In genomic region chr7:151396328-151396970, GRCh38 we compare ENCODE assay signal across 29 cellular contexts. TPM values are rescaled to one million over a fixed set of nuclear protein-coding genes. Genes with fewer than 3 reads are reported as not detected.
"Had no signal": no experiment of that assay in that cellular context is flagged by ENCODE, and none has a peak within 500 bp of the region (broad histone marks: within the 10 kb centered on the region; RNA-seq: fewer than 3 reads in every experiment).

No MANE protein-coding gene starts in this region.

- DNase-seq: activated CD4-positive, alpha-beta memory T cell treated with anti-CD3 and anti-CD28 coated beads, Interleukin-2, amount 10 ng/mL, durations not matched to agents 7 days and 5 days; activated CD4-positive, alpha-beta T cell treated with anti-CD3 and anti-CD28 coated beads, Interleukin-2, amount 10 ng/mL, durations not matched to agents 24 days and 14 days; activated gamma-delta T cell treated with Interleukin-2 at 50 U/mL for 16 hours; activated naive CD4-positive, alpha-beta T cell treated with anti-CD3 and anti-CD28 coated beads, Interleukin-2, amount 50 U/mL, for 16 hours; activated naive CD8-positive, alpha-beta T cell treated with anti-CD3 and anti-CD28 coated beads, Interleukin-2, amount 50 U/mL, for 24 hours; activated T-cell treated with anti-CD3 and anti-CD28 coated beads, Interleukin-2, amount 50 U/mL, for 4 hours; cerebellar nuclear complex; dorsolateral prefrontal cortex; effector memory CD4-positive, alpha-beta T cell; erythroblast; gastrocnemius medialis; immature natural killer cell; mammary epithelial cell; occipital lobe; SK-N-SH; stimulated activated CD4-positive, alpha-beta T cell treated with anti-CD3 and anti-CD28 coated beads, Interleukin-15, amount 100 ng/mL, for 24 hours; stimulated activated CD4-positive, alpha-beta T cell treated with anti-CD3 and anti-CD28 coated beads, Interleukin-2, amount 100 ng/mL, for 24 hours; stimulated activated naive B cell treated with anti-CD40 and anti-IgM and Interleukin-4, amounts not matched to agents 10 μg/mL and 1 μg/mL and 100 μg/mL, for 72 hours; stomach; SW 1271; tibial artery had no signal

- H3K27ac ChIP-seq: coronary artery, dorsolateral prefrontal cortex, gastrocnemius medialis, hepatocyte, right atrium auricular region, stomach, tibial artery had no signal

- H3K9me3 ChIP-seq: gastrocnemius medialis, right atrium auricular region, SK-N-SH, stomach, tibial artery had no signal

- H3K4me1 ChIP-seq: gastrocnemius medialis, right atrium auricular region, stomach, tibial artery had no signal

- H3K27me3 ChIP-seq: hepatocyte, right atrium auricular region had no signal

- H3K4me3 Mint-ChIP-seq: activated CD4-positive, alpha-beta memory T cell treated with anti-CD3 and anti-CD28 coated beads, Interleukin-2, amount 10 ng/mL, durations not matched to agents 7 days and 5 days; activated CD4-positive, alpha-beta T cell treated with anti-CD3 and anti-CD28 coated beads, Interleukin-2, amount 10 ng/mL, durations not matched to agents 24 days and 14 days; activated naive CD8-positive, alpha-beta T cell treated with anti-CD3 and anti-CD28 coated beads, Interleukin-2, amount 50 U/mL, for 24 hours; activated T-cell treated with anti-CD3 and anti-CD28 coated beads, Interleukin-2, amount 50 U/mL, for 4 hours; immature natural killer cell; stimulated activated naive B cell treated with anti-CD40 and anti-IgM and Interleukin-4, amounts not matched to agents 10 μg/mL and 1 μg/mL and 100 μg/mL, for 72 hours had no signal

- H3K36me3 Mint-ChIP-seq: immature natural killer cell; stimulated activated naive B cell treated with anti-CD40 and anti-IgM and Interleukin-4, amounts not matched to agents 10 μg/mL and 1 μg/mL and 100 μg/mL, for 72 hours had no signal

- H3K4me2 ChIP-seq: hepatocyte, SK-N-SH, smooth muscle cell had no signal

- H2AFZ ChIP-seq: hepatocyte had no signal

- ATAC-seq: activated naive CD8-positive, alpha-beta T cell treated with anti-CD3 and anti-CD28 coated beads, Interleukin-2, amount 50 U/mL, for 24 hours; activated T-cell treated with anti-CD3 and anti-CD28 coated beads, Interleukin-2, amount 50 U/mL, for 4 hours; gastrocnemius medialis; stimulated activated naive B cell treated with anti-CD40 and anti-IgM and Interleukin-4, amounts not matched to agents 10 μg/mL and 1 μg/mL and 100 μg/mL, for 72 hours had no signal

- H3K9ac ChIP-seq: SK-N-SH had no signal

- H3K9me3 Mint-ChIP-seq: activated CD4-positive, alpha-beta T cell treated with anti-CD3 and anti-CD28 coated beads, Interleukin-2, amount 10 ng/mL, durations not matched to agents 24 days and 14 days; activated T-cell treated with anti-CD3 and anti-CD28 coated beads, Interleukin-2, amount 50 U/mL, for 4 hours; activated T-helper 17 cell treated with anti-CD3 and anti-CD28 coated beads, Interleukin-2, amount 50 U/mL, for 72 hours had no signal

- H3K4me1 Mint-ChIP-seq: activated CD4-positive, alpha-beta T cell treated with anti-CD3 and anti-CD28 coated beads, Interleukin-2, amount 10 ng/mL, durations not matched to agents 24 days and 14 days had no signal

- H3K36me3 ChIP-seq: gastrocnemius medialis, right atrium auricular region, stomach had no signal

- H3K79me2 ChIP-seq: hepatocyte had no signal

- H3K4me3 ChIP-seq: coronary artery, dorsolateral prefrontal cortex, gastrocnemius medialis, hepatocyte, right atrium auricular region, smooth muscle cell, stomach, tibial artery had no signal

- H3K27ac Mint-ChIP-seq: activated CD4-positive, alpha-beta memory T cell treated with anti-CD3 and anti-CD28 coated beads, Interleukin-2, amount 10 ng/mL, durations not matched to agents 7 days and 5 days; activated CD4-positive, alpha-beta T cell treated with anti-CD3 and anti-CD28 coated beads, Interleukin-2, amount 10 ng/mL, durations not matched to agents 24 days and 14 days; activated naive CD8-positive, alpha-beta T cell treated with anti-CD3 and anti-CD28 coated beads, Interleukin-2, amount 50 U/mL, for 24 hours; activated T-helper 17 cell treated with anti-CD3 and anti-CD28 coated beads, Interleukin-2, amount 50 U/mL, for 72 hours; immature natural killer cell; stimulated activated naive B cell treated with anti-CD40 and anti-IgM and Interleukin-4, amounts not matched to agents 10 μg/mL and 1 μg/mL and 100 μg/mL, for 72 hours had no signal

- H3K27me3 Mint-ChIP-seq: activated CD4-positive, alpha-beta memory T cell treated with anti-CD3 and anti-CD28 coated beads, Interleukin-2, amount 10 ng/mL, durations not matched to agents 7 days and 5 days; activated CD4-positive, alpha-beta T cell treated with anti-CD3 and anti-CD28 coated beads, Interleukin-2, amount 10 ng/mL, durations not matched to agents 24 days and 14 days; activated naive CD8-positive, alpha-beta T cell treated with anti-CD3 and anti-CD28 coated beads, Interleukin-2, amount 50 U/mL, for 24 hours; activated T-helper 17 cell treated with anti-CD3 and anti-CD28 coated beads, Interleukin-2, amount 50 U/mL, for 72 hours had no signal

RNA-seq across cellular contexts. Expression of gene WDR86, which starts 13.4 kb away (rescaled TPM):
- total RNA-seq: activated CD4-positive, alpha-beta T cell treated with anti-CD3 and anti-CD28 coated beads, Interleukin-2, amount 10 ng/mL, durations not matched to agents 24 days and 14 days; pulmonary artery endothelial cell; T-helper 2 cell treated with Interferon-gamma antibody and Interleukin-4, amounts not matched to agents 100 ng/mL and 5 ng/mL, for 36 hours had no signal
- polyA plus RNA-seq: mammary epithelial cell had no signal

RNA-seq across cellular contexts. Expression of gene CRYGN, which starts 43.5 kb away (rescaled TPM):
- total RNA-seq: activated CD4-positive, alpha-beta T cell treated with anti-CD3 and anti-CD28 coated beads, Interleukin-2, amount 10 ng/mL, durations not matched to agents 24 days and 14 days; activated T-cell treated with anti-CD3 and anti-CD28 coated beads, Interleukin-2, amount 50 U/mL, for 4 hours; activated T-helper 17 cell treated with anti-CD3 and anti-CD28 coated beads, Interleukin-2, amount 50 U/mL, for 72 hours; gastrocnemius medialis; hepatocyte; mammary epithelial cell; occipital lobe; pulmonary artery endothelial cell; smooth muscle cell; stomach; T-helper 2 cell treated with Interferon-gamma antibody and Interleukin-4, amounts not matched to agents 100 ng/mL and 5 ng/mL, for 36 hours had no signal
- polyA plus RNA-seq: immature natural killer cell, mammary epithelial cell, neural cell, SK-N-SH, stomach had no signal
